ENCODE assay signal across 9 cellular contexts in genomic region chr1:16732254-16732896, GRCh38. TPM values are rescaled to one million over a fixed set of nuclear protein-coding genes. Genes with fewer than 3 reads are reported as not detected.
"Had no signal": no experiment of that assay in that cellular context is flagged by ENCODE, and none has a peak within 500 bp of the region (broad histone marks: within the 10 kb centered on the region; RNA-seq: fewer than 3 reads in every experiment).

No MANE protein-coding gene starts in this region.

RNA-seq across cellular contexts. Expression of gene RNU1-4, which starts 7.9 kb away (rescaled TPM):
- total RNA-seq: myocyte, osteoblast had no signal
- polyA plus RNA-seq: lung, pancreas, psoas muscle, sigmoid colon, small intestine, spleen, thymus had no signal
